ENCODE assay signal across 8 cellular contexts in genomic region chr22:38793721-38794466, GRCh38. TPM values are rescaled to one million over a fixed set of nuclear protein-coding genes. Genes with fewer than 3 reads are reported as not detected.
DNase-seq lines count a peak whose midpoint lies in the region; ATAC-seq, FAIRE-seq and TF ChIP-seq lines count a peak whose summit lies in the region.

TSS of gene DNAL4 (minus strand) at chr22:38794143. CDS start at chr22:38782731, 11,412 bp downstream.

- peak within 1 kb of the TSS; percentile 67 for H3K27ac Mint-ChIP-seq in activated CD4-positive, alpha-beta T cell treated with anti-CD3 and anti-CD28 coated beads for 36 hours

- H3K4me1 ChIP-seq in kidney (ENCODE audit: control insufficient read depth in 1 of 2, insufficient read depth in 1 of 2, low read depth in 1 of 2, low read length in 2 of 2) = peaks cover 9% of the 10 kb centered on the region in 2 donors

- H3K27ac ChIP-seq in kidney (ENCODE audit: low read depth in 2 of 2, low read length in 2 of 2) = peak within 1 kb of the TSS; percentile 32 to 53

- CTCF ChIA-PET in activated CD4-positive, alpha-beta T cell treated with anti-CD3 and anti-CD28 coated beads for 36 hours (lab: Charles Lee) = interaction anchor here (1.3 kb wide), 1 partner anchor 45 kb away, joined by 3 read pairs; no protein-coding TSS in a partner anchor

- H3K27me3 Mint-ChIP-seq in activated CD4-positive, alpha-beta T cell treated with anti-CD3 and anti-CD28 coated beads for 36 hours = no peaks in the 10 kb centered on the region

- POLR2A ChIA-PET in activated CD4-positive, alpha-beta T cell treated with anti-CD3 and anti-CD28 coated beads for 36 hours (lab: Charles Lee) = no interaction called here

- H3K4me3 Mint-ChIP-seq in activated CD4-positive, alpha-beta T cell treated with anti-CD3 and anti-CD28 coated beads for 36 hours = peak within 1 kb of the TSS; percentile 84

- no peaks in the 10 kb centered on the region for H3K9me3 ChIP-seq in kidney (ENCODE audit: control insufficient read depth in 1 of 2, low read length in 2 of 2)

- intact Hi-C loops in activated CD4-positive, alpha-beta T cell treated with anti-CD3 and anti-CD28 coated beads for 36 hours (cut with DNase I, micrococcal nuclease) = loop anchor here (1.0 to 5.0 kb wide), 11 partner anchors 37 to 525 kb away; partner anchors contain the start of genes APOBEC3D (in 1 of the 2), CBX6 (in 1 of the 2), CBX7 (in 1 of the 2) and DMC1 (in 1 of the 2)
- intact Hi-C loops in kidney (cut with DNase I) = no loop called here

- peak; percentile 99 for FAIRE-seq in GM19239 (lab: Jason Lieb, UNC)
- FAIRE-seq in kidney (lab: Jason Lieb, UNC) = peak; percentile 97

- no peak for TF ChIP-seq CTCF in choroid plexus epithelial cell (conservative IDR thresholded peaks at IDR 0.05; ENCODE audit: low read depth, low read length)
- no peak for TF ChIP-seq CTCF in kidney (IDR thresholded peaks at IDR 0.05; ENCODE audit: borderline replicate concordance, extremely low read depth, insufficient read depth)

- DNase-seq in Ammon's horn (ENCODE audit: low spot score) = peak; percentile 98
- peak; percentile 93 for DNase-seq in GM19239 (ENCODE audit: insufficient read length, low spot score)
- DNase-seq in NCI-H510A treated with DMSO at 0.1 percent for 48 hours (lab: John Stamatoyannopoulos, UW) = peak; percentile 93
- peak; percentile 94 for DNase-seq in activated CD4-positive, alpha-beta T cell treated with anti-CD3 and anti-CD28 coated beads for 36 hours
- peak; percentile 99 for DNase-seq in choroid plexus epithelial cell (ENCODE audit: low read depth)
- peak; percentile 97 for DNase-seq in kidney
- peak; percentile 77 to 80 for DNase-seq in stimulated activated CD4-positive, alpha-beta T cell treated with anti-CD3 and anti-CD28 coated beads, Interleukin-15, amount 100 ng/mL, for 1 hour (ENCODE audit: low read depth in 1 of 2, low spot score in 1 of 2)

- H3K36me3 Mint-ChIP-seq in activated CD4-positive, alpha-beta T cell treated with anti-CD3 and anti-CD28 coated beads for 36 hours (ENCODE audit: low read depth) = no peaks in the 10 kb centered on the region

- peak within 1 kb of the TSS; percentile 79 to 83 for H3K9ac ChIP-seq in kidney (ENCODE audit: low read length in 2 of 2)

- peaks cover 26% of the 10 kb centered on the region for H3K4me1 Mint-ChIP-seq in activated CD4-positive, alpha-beta T cell treated with anti-CD3 and anti-CD28 coated beads for 36 hours

- peaks cover 3 to 8% of the 10 kb centered on the region in 2 donors for H3K36me3 ChIP-seq in kidney (ENCODE audit: control insufficient read depth in 1 of 2, insufficient read depth in 2 of 2, low read length in 2 of 2)

- peak; percentile 92 for ATAC-seq in HG03442 (IDR thresholded peaks at IDR 0.05; ENCODE audit: unreplicated experiment)
- ATAC-seq in activated CD4-positive, alpha-beta T cell treated with anti-CD3 and anti-CD28 coated beads for 36 hours = peak; percentile 98

- H3K4me3 ChIP-seq in choroid plexus epithelial cell (ENCODE audit: low read depth, low read length) = peak within 1 kb of the TSS; percentile 65
- H3K4me3 ChIP-seq in kidney (ENCODE audit: low read length in 2 of 2) = peak within 1 kb of the TSS; percentile 93 to 95

- H3K9me3 Mint-ChIP-seq in activated CD4-positive, alpha-beta T cell treated with anti-CD3 and anti-CD28 coated beads for 36 hours (ENCODE audit: low read depth) = no peaks in the 10 kb centered on the region

RNA-seq across cellular contexts. Expression of gene DNAL4, which starts in this region (rescaled TPM):
- total RNA-seq in activated CD4-positive, alpha-beta T cell treated with anti-CD3 and anti-CD28 coated beads for 36 hours = 1 to 10 TPM; 7.4 to 8.0 TPM
- 26.5 TPM for total RNA-seq in kidney
- 39.7 TPM for polyA plus RNA-seq in kidney (ENCODE audit: insufficient read depth, low read depth, low replicate concordance)

Comparison
In these comparisons a context has a peak if more than half of its experiments do, and no peak if none do; other contexts are left out.
1. Peak in every context shown above with its lines: DNase-seq, ATAC-seq, H3K4me3 ChIP-seq and H3K27ac ChIP-seq.